Comparison of ENCODE assay signal across 9 cellular contexts in genomic region chr16:66510711-66511614, GRCh38. TPM values are rescaled to one million over a fixed set of nuclear protein-coding genes. Genes with fewer than 3 reads are reported as not detected.
A peak's percentile ranks its signal among the peaks of the same experiment; 100 is the strongest.
DNase-seq lines count a peak whose midpoint lies in the region; ATAC-seq, FAIRE-seq and TF ChIP-seq lines count a peak whose summit lies in the region.
"Had no signal": no experiment of that assay in that cellular context is flagged by ENCODE, and none has a peak within 500 bp of the region (broad histone marks: within the 10 kb centered on the region; RNA-seq: fewer than 3 reads in every experiment).

No MANE protein-coding gene starts in this region.

- CTCF ChIA-PET in HCT116 (lab: Charles Lee): interaction anchor here (0.9 to 1.5 kb wide), 4 partner anchors 35 to 105 kb away, joined by 3 to 15 read pairs (median 4); no protein-coding TSS in a partner anchor

- peak overlapping the region in 1 of 2 experiments; percentile 37; a peak in 2 of 4 replicates for H3K4me3 ChIP-seq in HCT116 (replicated peaks in 1 of 2; ENCODE audit: low read depth in 1 of 2, low read length in 2 of 2)
- no peak overlapping the region for H3K4me3 ChIP-seq in keratinocyte (ENCODE audit: control insufficient read depth in 2 of 3, extremely low read depth in 1 of 3, insufficient read depth in 2 of 3, low read depth in 1 of 3, low read length in 3 of 3)
- H3K4me3 ChIP-seq in skeletal muscle satellite cell (ENCODE audit: low read length): no peak overlapping the region

- H3K4me1 ChIP-seq in HCT116 (ENCODE audit: control insufficient read depth in 1 of 2, insufficient read depth in 2 of 2, low read length in 2 of 2) (peaks cover 37 to 54% of the 10 kb centered on the region in 2 experiments), keratinocyte (ENCODE audit: control insufficient read depth, extremely low read depth, insufficient read depth, low read length) (peaks cover 59% of the 10 kb centered on the region), skeletal muscle satellite cell (ENCODE audit: control insufficient read depth, insufficient read depth, low read length) (peaks cover 38% of the 10 kb centered on the region)

- H3K9ac ChIP-seq in HCT116 (ENCODE audit: low read length) (peak overlapping the region; percentile 42), keratinocyte (ENCODE audit: control insufficient read depth, extremely low read depth, insufficient read depth, low read length) (no peak overlapping the region), skeletal muscle satellite cell (ENCODE audit: low read depth, low read length) (no peak overlapping the region)

- H3K9me3 ChIP-seq in HCT116 (ENCODE audit: control insufficient read depth in 1 of 2, insufficient read depth in 1 of 2, low read depth in 1 of 2, low read length in 2 of 2) (no peaks in the 10 kb centered on the region), keratinocyte (ENCODE audit: control insufficient read depth, low read depth, low read length) (no peaks in the 10 kb centered on the region), skeletal muscle satellite cell (replicated peaks; ENCODE audit: low read length) (no peaks in the 10 kb centered on the region)
- H3K9me3 ChIP-seq: Caco-2 had no signal

- DNase-seq in HCT116 (ENCODE audit: low read depth, low spot score): no peak
- DNase-seq in keratinocyte (ENCODE audit: low read depth, low spot score): no peak
- no peak for DNase-seq in stimulated activated CD4-positive, alpha-beta T cell treated with anti-CD3 and anti-CD28 coated beads, Interleukin-1b, Interleukin-23, amount 100 ng/mL, for 48 hours
- DNase-seq in stimulated activated CD8-positive, alpha-beta memory T cell treated with anti-CD3 and anti-CD28 coated beads, Interleukin-4, amount 100 ng/mL, for 48 hours: no peak
- no peak for DNase-seq in NCI-H345 treated with DMSO at 0.1 percent for 48 hours (lab: John Stamatoyannopoulos, UW; ENCODE audit: unreplicated experiment)
- DNase-seq: Caco-2 had no signal

- no peaks in the 10 kb centered on the region; the same call in 1 of the 2 replicates for H4K20me1 ChIP-seq in HCT116 (ENCODE audit: insufficient read depth)
- no peaks in the 10 kb centered on the region for H4K20me1 ChIP-seq in keratinocyte (ENCODE audit: control insufficient read depth, extremely low read depth, insufficient read depth, low read length)

- TF ChIP-seq POLR2A in HCT116 (IDR thresholded peaks at IDR 0.05; ENCODE audit: borderline replicate concordance, extremely low read depth, insufficient read depth, insufficient read length): no peak

- peak; percentile 25 for ATAC-seq in HCT116
- ATAC-seq in GM19463 (IDR thresholded peaks at IDR 0.05; ENCODE audit: unreplicated experiment): no peak

- H3K27me3 ChIP-seq in HCT116 (ENCODE audit: insufficient read depth, low read length) (no peaks in the 10 kb centered on the region), keratinocyte (ENCODE audit: control insufficient read depth, extremely low read depth, insufficient read depth, low read length) (no peaks in the 10 kb centered on the region), skeletal muscle satellite cell (ENCODE audit: control insufficient read depth, insufficient read depth, low read length) (no peaks in the 10 kb centered on the region)

- no peaks in the 10 kb centered on the region for H3K9me2 ChIP-seq in HCT116 (ENCODE audit: insufficient read depth)

- RAD21 ChIA-PET in HCT116 (lab: Charles Lee; ENCODE audit: low non-redundant PET in 1 of 2, low total read pairs in 2 of 2, uncharacterized antibody in 2 of 2, unreplicated experiment in 2 of 2): interaction anchor here (1.1 to 1.2 kb wide), 2 partner anchors 103 to 104 kb away, joined by 3 to 5 read pairs; no protein-coding TSS in a partner anchor

- peak; percentile 67 for FAIRE-seq in keratinocyte (lab: Jason Lieb, UNC)

- H2AFZ ChIP-seq in HCT116 (ENCODE audit: low read depth, low read length, poor library complexity, severe bottlenecking): no peak overlapping the region
- no peak overlapping the region for H2AFZ ChIP-seq in keratinocyte (ENCODE audit: control insufficient read depth, low read length)

- peak overlapping the region; percentile 80 for H3K4me2 ChIP-seq in HCT116 (ENCODE audit: low read length)
- peak overlapping the region; percentile 89 for H3K4me2 ChIP-seq in keratinocyte (ENCODE audit: control insufficient read depth, extremely low read depth, insufficient read depth, low read depth, low read length)
- peak overlapping the region; percentile 66 for H3K4me2 ChIP-seq in skeletal muscle satellite cell (ENCODE audit: low read length)

- no peaks in the 10 kb centered on the region for H3K79me2 ChIP-seq in HCT116 (ENCODE audit: insufficient read depth, low read length)
- no peaks in the 10 kb centered on the region for H3K79me2 ChIP-seq in keratinocyte (ENCODE audit: control insufficient read depth, insufficient read depth, low read length)

- no peak for TF ChIP-seq CTCF in HCT116 (IDR thresholded peaks at IDR 0.05 in 2 of 3, conservative IDR thresholded peaks at IDR 0.05 in 1 of 3; ENCODE audit: borderline replicate concordance in 1 of 3, insufficient read depth in 1 of 3, low read depth in 2 of 3, low read length in 2 of 3)
- no peak for TF ChIP-seq CTCF in VCaP (conservative IDR thresholded peaks at IDR 0.05)
- TF ChIP-seq CTCF in keratinocyte (optimal IDR thresholded peaks at IDR 0.05 in 1 of 3, IDR thresholded peaks at IDR 0.05 in 1 of 3, conservative IDR thresholded peaks at IDR 0.05 in 1 of 3; ENCODE audit: extremely low read depth in 1 of 3, insufficient read depth in 2 of 3, low read length in 3 of 3): no peak

- TF ChIP-seq RAD21 in HCT116 (IDR thresholded peaks at IDR 0.05; ENCODE audit: low read depth): no peak

- POLR2A ChIA-PET in HCT116 (lab: Charles Lee): interaction anchor here (1.0 to 1.3 kb wide), 2 partner anchors 10 to 11 kb away, joined by 3 to 4 read pairs; no protein-coding TSS in a partner anchor

- intact Hi-C loops in HCT116 (cut with micrococcal nuclease): no loop called here

- no peaks in the 10 kb centered on the region for H3K36me3 ChIP-seq in HCT116 (ENCODE audit: control insufficient read depth in 1 of 2, insufficient read depth in 2 of 2, low read length in 2 of 2)
- peaks cover 0 to 5% of the 10 kb centered on the region in 2 experiments for H3K36me3 ChIP-seq in keratinocyte (ENCODE audit: control insufficient read depth in 2 of 2, extremely low read depth in 1 of 2, insufficient read depth in 2 of 2, low read length in 2 of 2)
- H3K36me3 ChIP-seq in skeletal muscle satellite cell (ENCODE audit: insufficient read depth, low read length): no peaks in the 10 kb centered on the region

- H3K27ac ChIP-seq in HCT116 (ENCODE audit: low read depth, low read length): peak overlapping the region; percentile 63
- H3K27ac ChIP-seq in VCaP: peak overlapping the region; percentile 77
- H3K27ac ChIP-seq in keratinocyte (ENCODE audit: control insufficient read depth, insufficient read depth, low read length): peak overlapping the region; percentile 74

- dilution Hi-C loops in keratinocyte (cut with MboI; ENCODE audit: extremely low pct_ligation_motif_present, low sequenced_read_pairs): no loop called here

- H3K9me1 ChIP-seq in keratinocyte (ENCODE audit: control insufficient read depth, extremely low read depth, insufficient read depth, low read length): no peaks in the 10 kb centered on the region

- no TSS peak for BruUV-seq in HCT116 (replicated peaks; lab: Mats Ljungman, UMichigan)

TF ChIP-seq in HCT116, 20 proteins besides CTCF, POLR2A, EP300 and RAD21 (continues in another document):
- no peak for TF ChIP-seq ZFX (IDR thresholded peaks at IDR 0.05)

RNA-seq across cellular contexts. Expression of gene TK2, which starts 39.0 kb away (rescaled TPM):
- total RNA-seq in HCT116 (2021; ENCODE audit: unreplicated experiment): 15.4 TPM
- polyA plus RNA-seq in HCT116 (2012): 14.7 and 16.9 TPM in 2 replicates
- 19.7 to 26.3 TPM (median 22.4 TPM) in 3 replicates for polyA plus RNA-seq in keratinocyte
- polyA plus RNA-seq in keratinocyte (2011; ENCODE audit: low read depth): 31.6 TPM
- 23.0 and 24.8 TPM in 2 replicates for polyA plus RNA-seq in keratinocyte (2011; cell fraction: cytosol; rRNA removed)
- 29.8 and 36.3 TPM in 2 replicates for polyA plus RNA-seq in keratinocyte (2011; cell fraction: nucleus; rRNA removed)
- polyA plus RNA-seq in keratinocyte (2012; ENCODE audit: low replicate concordance): 12.9 and 18.8 TPM in 2 replicates
- 22.8 to 59.0 TPM (median 58.9 TPM) in 3 replicates for polyA minus RNA-seq in keratinocyte
- 23.4 TPM for polyA minus RNA-seq in keratinocyte (2011; cell fraction: cytosol; rRNA and poly(A)+ RNA removed)
- 12.1 and 17.3 TPM in 2 replicates for polyA minus RNA-seq in keratinocyte (2011; cell fraction: nucleus; rRNA and poly(A)+ RNA removed)
- 15.9 and 21.0 TPM in 2 replicates for total RNA-seq in skeletal muscle satellite cell (2012; rRNA removed)

RNA-seq across cellular contexts. Expression of gene CKLF, which starts 41.4 kb away (rescaled TPM):
- 38.6 TPM for total RNA-seq in HCT116 (2021; ENCODE audit: unreplicated experiment)
- polyA plus RNA-seq in HCT116 (2012): 84.1 and 84.2 TPM in 2 replicates
- polyA plus RNA-seq in keratinocyte: 34.7 to 40.3 TPM (median 38.0 TPM) in 3 replicates
- not detected for polyA plus RNA-seq in keratinocyte (2011; ENCODE audit: low read depth)
- polyA plus RNA-seq in keratinocyte (2011; cell fraction: cytosol; rRNA removed): 33.9 and 39.4 TPM in 2 replicates
- 16.9 and 18.1 TPM in 2 replicates for polyA plus RNA-seq in keratinocyte (2011; cell fraction: nucleus; rRNA removed)
- 11.9 and 38.6 TPM in 2 replicates for polyA plus RNA-seq in keratinocyte (2012; ENCODE audit: low replicate concordance)
- polyA minus RNA-seq in keratinocyte: 11.2 to 17.1 TPM (median 12.5 TPM) in 3 replicates
- 33.2 TPM for polyA minus RNA-seq in keratinocyte (2011; cell fraction: cytosol; rRNA and poly(A)+ RNA removed)
- polyA minus RNA-seq in keratinocyte (2011; cell fraction: nucleus; rRNA and poly(A)+ RNA removed): 5.6 and 8.8 TPM in 2 replicates
- 39.0 and 51.8 TPM in 2 replicates for total RNA-seq in skeletal muscle satellite cell (2012; rRNA removed)

RNA-seq across cellular contexts. Expression of gene CMTM1, which starts 55.3 kb away (rescaled TPM):
- 5.2 TPM for total RNA-seq in HCT116 (2021; ENCODE audit: unreplicated experiment)
- 2.3 TPM in 2 replicates for polyA plus RNA-seq in HCT116 (2012)
- 0.23 to 0.85 TPM (median 0.24 TPM) in 3 replicates for polyA plus RNA-seq in keratinocyte
- not detected for polyA plus RNA-seq in keratinocyte (2011; ENCODE audit: low read depth)
- 0.09 and 0.64 TPM in 2 replicates for polyA plus RNA-seq in keratinocyte (2011; cell fraction: cytosol; rRNA removed)
- 0.36 and 0.44 TPM in 2 replicates for polyA plus RNA-seq in keratinocyte (2011; cell fraction: nucleus; rRNA removed)
- polyA plus RNA-seq in keratinocyte (2012; ENCODE audit: low replicate concordance): 0.33 and 0.37 TPM in 2 replicates
- polyA minus RNA-seq in keratinocyte: 0.33 TPM in 1 of 3 replicates, not detected in the others
- 3.1 TPM for polyA minus RNA-seq in keratinocyte (2011; cell fraction: cytosol; rRNA and poly(A)+ RNA removed)
- 0.84 and 0.93 TPM in 2 replicates for polyA minus RNA-seq in keratinocyte (2011; cell fraction: nucleus; rRNA and poly(A)+ RNA removed)
- total RNA-seq in skeletal muscle satellite cell (2012; rRNA removed): 0.76 and 1.3 TPM in 2 replicates
